In the genomic region with DNA sequence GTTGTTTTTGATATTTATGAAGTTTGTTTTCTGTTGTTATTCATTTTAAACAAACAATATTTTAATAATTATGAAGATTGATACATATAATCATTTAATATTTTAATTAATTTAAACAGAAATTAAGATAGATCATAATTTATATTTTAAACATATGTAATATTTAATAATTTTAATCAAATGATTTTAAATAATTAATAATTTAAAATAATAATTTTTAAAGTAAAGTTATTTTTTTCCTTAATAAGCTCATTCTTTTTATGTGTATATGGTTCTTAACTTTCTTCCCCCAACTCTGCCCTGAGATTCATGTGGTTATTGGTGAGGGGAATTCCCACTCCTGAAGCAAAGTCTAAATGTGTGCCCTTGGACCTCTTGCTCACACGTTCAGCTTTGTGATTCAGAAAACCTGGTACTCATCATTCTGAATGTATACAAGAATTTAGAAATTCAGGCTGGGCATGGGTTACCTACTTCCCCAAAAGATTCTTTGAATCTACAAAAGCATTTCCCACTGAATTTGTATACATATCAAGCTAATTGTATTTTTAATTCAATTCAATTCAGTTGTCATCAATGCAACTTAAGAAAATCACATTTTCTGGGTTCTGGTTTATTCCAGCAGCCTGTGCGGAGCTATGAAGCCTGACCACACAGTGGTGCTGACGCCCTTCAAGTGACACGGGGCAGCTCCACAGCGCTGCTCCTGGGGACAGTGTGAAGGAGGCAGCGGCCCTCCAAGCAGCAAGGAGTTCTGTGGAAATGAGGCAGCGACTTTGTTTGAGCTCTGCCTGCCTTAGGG, we compare ENCODE assay signal across 8 cellular contexts.
A peak's percentile ranks its signal among the peaks of the same experiment; 100 is the strongest.
DNase-seq lines count a peak whose midpoint lies in the region; ATAC-seq, FAIRE-seq and TF ChIP-seq lines count a peak whose summit lies in the region.

No MANE protein-coding gene starts in this region.

- ATAC-seq in GM18873 (IDR thresholded peaks at IDR 0.05; ENCODE audit: low FRiP score, unreplicated experiment), result peak; percentile 81
- ATAC-seq in HG03060 (IDR thresholded peaks at IDR 0.05; ENCODE audit: low read depth, unreplicated experiment), result peak; percentile 87

- DNase-seq in CMK (ENCODE audit: low read depth) (peak; percentile 9), NCI-H2171 treated with DMSO at 0.1 percent for 48 hours (lab: John Stamatoyannopoulos, UW) (peak; percentile 75), mesenchymal stem cell (peak; percentile 86), thyroid gland (peak; percentile 85 to 88)

- TF ChIP-seq CTCF in WI38 (IDR thresholded peaks at IDR 0.05; ENCODE audit: low read depth, low read length), result peak; percentile 88
- peak; percentile 55 to 97 (median 90) for TF ChIP-seq CTCF in thyroid gland (IDR thresholded peaks at IDR 0.05)

- peak; percentile 96 for FAIRE-seq in endometrium (lab: Jason Lieb, UNC)

- H3K23ac ChIP-seq in mesenchymal stem cell (ENCODE audit: low read length in 2 of 2), result no peak overlapping the region

- H3K4me1 ChIP-seq in mesenchymal stem cell (ENCODE audit: control insufficient read depth, insufficient read depth, low read depth, low read length) (peaks cover 4% of the 10 kb centered on the region), thyroid gland (peaks cover 0 to 4% of the 10 kb centered on the region in 2 donors)

- no peak overlapping the region for H2BK5ac ChIP-seq in mesenchymal stem cell (ENCODE audit: low read depth, low read length, poor library complexity, severe bottlenecking)

- no peak overlapping the region for H2BK120ac ChIP-seq in mesenchymal stem cell (ENCODE audit: low read depth, low read length)

- H3K4me2 ChIP-seq in mesenchymal stem cell (ENCODE audit: low read length, poor library complexity, severe bottlenecking), result no peak overlapping the region

- H4K91ac ChIP-seq in mesenchymal stem cell (ENCODE audit: low read length), result no peak overlapping the region

- no peak overlapping the region for H3K18ac ChIP-seq in mesenchymal stem cell (ENCODE audit: low read depth in 1 of 2, low read length in 2 of 2)

- no peak overlapping the region for H2BK15ac ChIP-seq in mesenchymal stem cell (ENCODE audit: low read depth, poor library complexity, severe bottlenecking)

- H3K27me3 ChIP-seq in mesenchymal stem cell (ENCODE audit: control insufficient read depth in 1 of 2, insufficient read depth in 1 of 2, low read length in 2 of 2) (no peaks in the 10 kb centered on the region), thyroid gland (no peaks in the 10 kb centered on the region)

- no peak overlapping the region for H2AK5ac ChIP-seq in mesenchymal stem cell (ENCODE audit: low read length, severe bottlenecking)

- H3K79me1 ChIP-seq in mesenchymal stem cell (replicated peaks; ENCODE audit: low read length, poor library complexity, severe bottlenecking), result no peaks in the 10 kb centered on the region

- H3K4ac ChIP-seq in mesenchymal stem cell (ENCODE audit: low read depth in 1 of 2, low read length in 2 of 2), result no peak overlapping the region

- H3K36me3 ChIP-seq in mesenchymal stem cell (ENCODE audit: control insufficient read depth in 1 of 2, insufficient read depth in 2 of 2, low read depth in 1 of 2, low read length in 2 of 2), result no peaks in the 10 kb centered on the region
- H3K36me3 ChIP-seq in thyroid gland, result no peaks in the 10 kb centered on the region

- no peak for TF ChIP-seq POLR2A in thyroid gland (IDR thresholded peaks at IDR 0.05)

- peak overlapping the region; percentile 62 for H3K9ac ChIP-seq in mesenchymal stem cell (ENCODE audit: low read length)

- H3K14ac ChIP-seq in mesenchymal stem cell (ENCODE audit: low read length in 2 of 2), result no peak overlapping the region

- no peak overlapping the region for H3K4me3 ChIP-seq in WI38 (ENCODE audit: low read depth, low read length)
- no peak overlapping the region for H3K4me3 ChIP-seq in mesenchymal stem cell (ENCODE audit: insufficient read depth in 1 of 2, low read depth in 1 of 2, low read length in 2 of 2)
- H3K4me3 ChIP-seq in thyroid gland (replicated peaks in 1 of 3), result no peak overlapping the region

- H2BK12ac ChIP-seq in mesenchymal stem cell (ENCODE audit: low read length in 2 of 2), result no peak overlapping the region

- H2AFZ ChIP-seq in mesenchymal stem cell (ENCODE audit: low read depth, low read length), result no peak overlapping the region

- WGBS in mesenchymal stem cell, result 15% methylated on average over 6 of the region's 7 CpGs
- 8 to 11% methylated on average over 7 of the region's 7 CpGs for WGBS in thyroid gland, 2 donors

- H3K27ac ChIP-seq in mesenchymal stem cell (ENCODE audit: low read length, poor library complexity, severe bottlenecking) (no peak overlapping the region), thyroid gland (no peak overlapping the region)

- intact Hi-C loops in thyroid gland (cut with DNase I), result loop anchor here (10.0 kb wide), 1 partner anchor 167 kb away; a partner anchor contains a TSS

- no peak overlapping the region for H4K8ac ChIP-seq in mesenchymal stem cell (ENCODE audit: low read length)

- H3K9me3 ChIP-seq in mesenchymal stem cell (ENCODE audit: control insufficient read depth, low read length) (peaks cover under 1% of the 10 kb centered on the region), thyroid gland (no peaks in the 10 kb centered on the region)

Comparison
In these comparisons a context has a peak if more than half of its experiments do, and no peak if none do; other contexts are left out.
1. DNase-seq: peak in every context shown above with its lines; median percentile 86 in thyroid gland; 86 in mesenchymal stem cell; 75 in NCI-H2171 treated with DMSO at 0.1 percent for 48 hours; 9 in CMK.